Comparison of ENCODE assay signal across 33 cellular contexts in the genomic region with DNA sequence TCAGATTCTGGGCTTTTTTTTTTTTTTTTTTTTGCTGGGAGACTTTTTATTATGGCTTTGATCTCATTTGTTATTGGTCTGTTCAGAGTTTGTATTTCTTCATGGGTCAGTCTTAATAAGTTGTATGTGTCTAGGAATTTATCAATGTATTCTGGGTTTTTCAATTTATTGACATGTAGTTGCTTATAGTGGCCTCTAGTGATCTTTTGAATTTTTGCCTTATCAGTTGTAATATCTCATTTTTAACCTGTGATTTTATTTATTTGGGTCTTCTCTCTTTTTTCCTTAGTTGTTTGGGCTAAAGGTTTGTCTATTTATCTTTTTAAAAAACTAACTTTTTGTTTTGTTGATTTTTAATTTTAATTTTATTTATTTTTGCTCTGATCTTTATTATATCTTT. TPM values are rescaled to one million over a fixed set of nuclear protein-coding genes. Genes with fewer than 3 reads are reported as not detected.
"Had no signal": no experiment of that assay in that cellular context is flagged by ENCODE, and none has a peak within 500 bp of the region (broad histone marks: within the 10 kb centered on the region; RNA-seq: fewer than 3 reads in every experiment).

No MANE protein-coding gene starts in this region.

- H3K27me3 ChIP-seq: ascending aorta, body of pancreas, Peyer's patch, SJSA1 had no signal

- H3K27ac ChIP-seq: ascending aorta, body of pancreas, Peyer's patch, RWPE1, SJSA1 had no signal

- FAIRE-seq: bronchial epithelial cell, K562 had no signal

- H3K4me3 Mint-ChIP-seq: activated CD8-positive, alpha-beta memory T cell treated with anti-CD3 and anti-CD28 coated beads, Interleukin-2, amount 10 ng/mL, durations not matched to agents 7 days and 5 days; activated naive CD8-positive, alpha-beta T cell treated with anti-CD3 and anti-CD28 coated beads, Interleukin-2, amount 50 U/mL, for 24 hours; activated T-cell treated with anti-CD3 and anti-CD28 coated beads, Interleukin-2, amount 50 U/mL, for 24 hours; T-helper 2 cell treated with Interferon-gamma antibody and Interleukin-4, amounts not matched to agents 5 μg/mL and 100 μg/mL, for 36 hours; WTC11 had no signal

- DNase-seq: activated CD4-positive, alpha-beta T cell treated with anti-CD3 and anti-CD28 coated beads for 48 hours; activated CD4-positive, alpha-beta T cell treated with anti-CD3 and anti-CD28 coated beads, Interleukin-2, amount 50 U/mL, for 48 hours; activated CD4-positive, CD25-positive, alpha-beta regulatory T cell treated with anti-CD3 and anti-CD28 coated beads, Interleukin-2, amount 50 U/mL, for 72 hours; activated CD8-positive, alpha-beta memory T cell treated with anti-CD3 and anti-CD28 coated beads, Interleukin-2, amount 10 ng/mL, durations not matched to agents 7 days and 5 days; activated effector memory CD4-positive, alpha-beta T cell treated with anti-CD3 and anti-CD28 coated beads, Interleukin-2, amount 50 U/mL, for 16 hours; activated naive CD4-positive, alpha-beta T cell treated with Interleukin-2 at 50 U/mL for 16 hours; activated naive CD8-positive, alpha-beta T cell treated with anti-CD3 and anti-CD28 coated beads, Interleukin-2, amount 50 U/mL, for 24 hours; activated T-cell treated with anti-CD3 and anti-CD28 coated beads, Interleukin-2, amount 50 U/mL, for 24 hours; amniotic stem cell; body of pancreas; Karpas-422; MM.1S; NCI-H1105; NCI-H1436; NCI-H187; NCI-H2171; NCI-H2227 treated with DMSO at 0.1 percent for 48 hours; NCI-H526; NCI-H82; OCI-M1; Peyer's patch; SHP77; SW 1271 had no signal

- H3K36me3 Mint-ChIP-seq: activated CD8-positive, alpha-beta memory T cell treated with anti-CD3 and anti-CD28 coated beads, Interleukin-2, amount 10 ng/mL, durations not matched to agents 7 days and 5 days; activated naive CD4-positive, alpha-beta T cell treated with anti-CD3 and anti-CD28 coated beads, Interleukin-2, amount 50 U/mL, for 72 hours; WTC11 had no signal

- H3K4me1 Mint-ChIP-seq: activated CD8-positive, alpha-beta memory T cell treated with anti-CD3 and anti-CD28 coated beads, Interleukin-2, amount 10 ng/mL, durations not matched to agents 7 days and 5 days; activated naive CD8-positive, alpha-beta T cell treated with anti-CD3 and anti-CD28 coated beads, Interleukin-2, amount 50 U/mL, for 24 hours; WTC11 had no signal

- H3K9me3 Mint-ChIP-seq: activated naive CD4-positive, alpha-beta T cell treated with anti-CD3 and anti-CD28 coated beads, Interleukin-2, amount 50 U/mL, for 72 hours; T-helper 2 cell treated with Interferon-gamma antibody and Interleukin-4, amounts not matched to agents 5 μg/mL and 100 μg/mL, for 36 hours had no signal

- H3K4me1 ChIP-seq: ascending aorta, body of pancreas, Peyer's patch, SJSA1 had no signal

- H3K36me3 ChIP-seq: ascending aorta, Peyer's patch, SJSA1 had no signal

- H3K9me3 ChIP-seq: body of pancreas, Peyer's patch, SJSA1 had no signal

- H3K4me3 ChIP-seq: ascending aorta, body of pancreas, K562, Peyer's patch, SJSA1 had no signal

- H3K27ac Mint-ChIP-seq: activated CD8-positive, alpha-beta memory T cell treated with anti-CD3 and anti-CD28 coated beads, Interleukin-2, amount 10 ng/mL, durations not matched to agents 7 days and 5 days; activated naive CD4-positive, alpha-beta T cell treated with anti-CD3 and anti-CD28 coated beads, Interleukin-2, amount 50 U/mL, for 72 hours; activated naive CD8-positive, alpha-beta T cell treated with anti-CD3 and anti-CD28 coated beads, Interleukin-2, amount 50 U/mL, for 24 hours; activated T-cell treated with anti-CD3 and anti-CD28 coated beads, Interleukin-2, amount 50 U/mL, for 24 hours; T-helper 2 cell treated with Interferon-gamma antibody and Interleukin-4, amounts not matched to agents 5 μg/mL and 100 μg/mL, for 36 hours; WTC11 had no signal

RNA-seq across cellular contexts. Expression of gene CCDC198, which starts 57.7 kb away (rescaled TPM):
- total RNA-seq: activated CD8-positive, alpha-beta memory T cell treated with anti-CD3 and anti-CD28 coated beads, Interleukin-2, amount 10 ng/mL, durations not matched to agents 7 days and 5 days; activated naive CD4-positive, alpha-beta T cell treated with anti-CD3 and anti-CD28 coated beads, Interleukin-2, amount 50 U/mL, for 72 hours; ascending aorta; bronchial epithelial cell; K562; NCI-H460; Peyer's patch; SJSA1; T-helper 1 cell treated with Interleukin-12 subunit alpha and Interleukin-12 subunit beta and Interleukin-4 antibody, amounts not matched to agents 30 ng/mL and 1 ng/mL, for 36 hours; WTC11 had no signal
